24 cellular contexts compared by ENCODE assay signal in the genomic region with DNA sequence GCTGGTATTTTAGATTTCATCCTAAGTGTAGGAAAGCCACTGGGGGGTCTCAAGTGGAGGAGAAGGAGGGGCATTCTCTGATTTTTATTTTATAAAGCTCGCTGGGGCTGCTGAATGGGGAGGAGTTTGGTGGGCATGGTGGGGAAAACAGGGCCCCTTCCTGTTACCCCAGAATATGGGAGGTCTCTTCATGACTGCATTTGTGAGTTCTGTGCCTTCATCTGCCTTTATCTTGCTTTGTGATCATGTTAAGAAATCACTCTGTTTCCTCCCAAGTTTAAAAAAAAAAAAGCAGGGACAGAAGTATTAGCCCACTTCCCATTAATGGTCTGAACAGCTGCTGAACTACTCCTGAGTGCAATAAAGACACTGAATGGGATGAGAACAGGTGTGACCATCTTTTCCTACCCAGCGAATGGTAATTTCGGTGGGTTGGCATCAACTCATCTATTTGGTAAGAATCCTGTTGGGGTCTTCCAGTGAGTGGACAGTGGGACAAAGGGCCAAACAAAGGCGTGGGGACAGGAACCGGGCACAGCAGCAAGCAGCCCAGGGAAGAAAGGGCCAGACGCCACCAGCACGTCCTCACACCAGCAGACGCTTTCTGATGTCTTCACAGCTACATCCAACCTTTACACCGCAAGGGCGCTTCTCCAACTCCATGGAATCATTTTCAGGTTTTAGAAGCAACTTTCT.
"Had no signal": no experiment of that assay in that cellular context is flagged by ENCODE, and none has a peak within 500 bp of the region (broad histone marks: within the 10 kb centered on the region; RNA-seq: fewer than 3 reads in every experiment).

No MANE protein-coding gene starts in this region.

- H3K27ac ChIP-seq: ascending aorta, breast epithelium, gastrocnemius medialis, prostate gland, right atrium auricular region, suprapubic skin had no signal

- H3K4me3 Mint-ChIP-seq: activated CD4-positive, alpha-beta T cell treated with anti-CD3 and anti-CD28 coated beads, Interleukin-2, amount 10 ng/mL, durations not matched to agents 7 days and 5 days; activated CD8-positive, alpha-beta T cell treated with anti-CD3 and anti-CD28 coated beads, Interleukin-2, amount 10 ng/mL, durations not matched to agents 7 days and 5 days; activated naive CD4-positive, alpha-beta T cell treated with anti-CD3 and anti-CD28 coated beads, Interleukin-2, amount 50 U/mL, for 24 hours; activated T-cell treated with anti-CD3 and anti-CD28 coated beads, Interleukin-2, amount 50 U/mL, for 4 hours; neural crest cell; T-helper 2 cell treated with Interferon-gamma antibody and Interleukin-4, amounts not matched to agents 5 μg/mL and 100 μg/mL, for 36 hours; type B pancreatic cell had no signal

- H3K27me3 ChIP-seq: ascending aorta, breast epithelium, gastrocnemius medialis, right atrium auricular region, suprapubic skin had no signal

- H3K36me3 ChIP-seq: ascending aorta, breast epithelium, gastrocnemius medialis, prostate gland, right atrium auricular region, suprapubic skin had no signal

- H3K4me1 ChIP-seq: ascending aorta, breast epithelium, gastrocnemius medialis, prostate gland, right atrium auricular region, suprapubic skin had no signal

- H3K36me3 Mint-ChIP-seq: activated naive CD4-positive, alpha-beta T cell treated with anti-CD3 and anti-CD28 coated beads, Interleukin-2, amount 50 U/mL, for 24 hours; type B pancreatic cell had no signal

- H3K9me3 ChIP-seq: ascending aorta, breast epithelium, gastrocnemius medialis, prostate gland, suprapubic skin had no signal

- H3K4me3 ChIP-seq: ascending aorta, breast epithelium, gastrocnemius medialis, prostate gland, right atrium auricular region, suprapubic skin had no signal

- H3K27ac Mint-ChIP-seq: activated CD4-positive, alpha-beta T cell treated with anti-CD3 and anti-CD28 coated beads, Interleukin-2, amount 10 ng/mL, durations not matched to agents 7 days and 5 days; activated CD8-positive, alpha-beta T cell treated with anti-CD3 and anti-CD28 coated beads, Interleukin-2, amount 10 ng/mL, durations not matched to agents 7 days and 5 days; activated naive CD4-positive, alpha-beta T cell treated with anti-CD3 and anti-CD28 coated beads, Interleukin-2, amount 50 U/mL, for 24 hours; T-helper 2 cell treated with Interferon-gamma antibody and Interleukin-4, amounts not matched to agents 5 μg/mL and 100 μg/mL, for 36 hours; type B pancreatic cell had no signal

- H3K4me1 Mint-ChIP-seq: activated naive CD4-positive, alpha-beta T cell treated with anti-CD3 and anti-CD28 coated beads, Interleukin-2, amount 50 U/mL, for 24 hours had no signal

- H3K9me3 Mint-ChIP-seq: activated naive CD4-positive, alpha-beta T cell treated with anti-CD3 and anti-CD28 coated beads, Interleukin-2, amount 50 U/mL, for 24 hours had no signal

- DNase-seq: activated CD4-positive, alpha-beta T cell treated with anti-CD3 and anti-CD28 coated beads, Interleukin-2, amount 10 ng/mL, durations not matched to agents 7 days and 5 days; activated CD4-positive, CD25-positive, alpha-beta regulatory T cell; activated CD8-positive, alpha-beta memory T cell treated with anti-CD3 and anti-CD28 coated beads, Interleukin-2, amount 50 U/mL, for 4 hours; activated CD8-positive, alpha-beta T cell treated with anti-CD3 and anti-CD28 coated beads, Interleukin-2, amount 10 ng/mL, durations not matched to agents 7 days and 5 days; activated effector memory CD4-positive, alpha-beta T cell treated with Interleukin-2 at 50 U/mL for 16 hours; activated T-cell treated with anti-CD3 and anti-CD28 coated beads, Interleukin-2, amount 50 U/mL, for 4 hours; cerebellar nuclear complex; effector CD4-positive, alpha-beta T cell; gastrocnemius medialis; head of caudate nucleus; kidney glomerular epithelial cell; left ventricle myocardium superior; stimulated activated CD4-positive, alpha-beta T cell treated with anti-CD3 and anti-CD28 coated beads, Interleukin-2, amount 100 ng/mL, for 24 hours; stimulated activated naive CD8-positive, alpha-beta T cell treated with anti-CD3 and anti-CD28 coated beads, Interleukin-15, amount 100 ng/mL, for 72 hours had no signal

- ATAC-seq: activated CD8-positive, alpha-beta T cell treated with anti-CD3 and anti-CD28 coated beads, Interleukin-2, amount 10 ng/mL, durations not matched to agents 7 days and 5 days; activated T-cell treated with anti-CD3 and anti-CD28 coated beads, Interleukin-2, amount 50 U/mL, for 4 hours; esophagus mucosa; gastrocnemius medialis; left ventricle myocardium superior had no signal
